ENCODE assay signal across 1 cellular context in the genomic region with DNA sequence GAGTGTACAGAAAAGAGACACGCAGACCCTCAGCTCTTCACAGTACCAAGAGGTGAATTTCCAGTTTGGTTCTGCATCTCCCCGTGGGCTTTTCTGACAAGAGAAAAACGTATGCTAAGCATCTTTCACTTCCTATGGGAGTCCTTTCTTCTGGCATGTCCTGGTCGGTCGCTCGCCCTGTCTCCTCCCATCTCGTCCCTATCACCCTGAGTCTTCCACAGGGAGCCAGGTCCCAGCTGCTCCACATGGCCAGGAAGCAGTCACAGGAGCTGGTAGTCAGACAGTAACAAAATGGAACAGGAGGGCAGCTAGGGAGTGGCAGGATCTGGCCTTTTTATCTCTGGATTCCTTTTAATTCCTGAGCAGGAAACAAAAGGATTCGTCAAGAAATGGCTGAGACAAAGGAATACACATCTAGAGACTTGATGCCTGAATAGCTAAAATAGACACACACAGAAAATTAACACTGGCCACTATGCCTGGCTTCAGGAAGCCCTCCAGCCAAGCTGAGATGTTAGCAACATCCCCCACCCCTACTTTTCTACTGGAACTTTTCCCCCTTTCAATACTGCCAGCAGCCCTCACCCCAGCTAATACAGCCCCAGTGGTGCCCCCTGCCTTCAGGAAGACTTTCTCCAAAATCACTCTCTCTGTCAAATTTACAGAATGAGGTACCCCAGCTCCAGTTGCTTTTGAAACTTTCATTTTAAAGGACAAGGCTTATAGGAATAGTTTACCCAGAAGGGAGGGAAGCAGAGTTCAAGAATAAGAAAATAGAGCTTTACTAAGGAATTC.
TF ChIP-seq lines count a peak whose summit lies in the region.

No MANE protein-coding gene starts in this region.

TF ChIP-seq in GM23338, 12 proteins besides CTCF, POLR2A, EP300 and RAD21 (continued from another document):
- TF ChIP-seq, protein P1, sequence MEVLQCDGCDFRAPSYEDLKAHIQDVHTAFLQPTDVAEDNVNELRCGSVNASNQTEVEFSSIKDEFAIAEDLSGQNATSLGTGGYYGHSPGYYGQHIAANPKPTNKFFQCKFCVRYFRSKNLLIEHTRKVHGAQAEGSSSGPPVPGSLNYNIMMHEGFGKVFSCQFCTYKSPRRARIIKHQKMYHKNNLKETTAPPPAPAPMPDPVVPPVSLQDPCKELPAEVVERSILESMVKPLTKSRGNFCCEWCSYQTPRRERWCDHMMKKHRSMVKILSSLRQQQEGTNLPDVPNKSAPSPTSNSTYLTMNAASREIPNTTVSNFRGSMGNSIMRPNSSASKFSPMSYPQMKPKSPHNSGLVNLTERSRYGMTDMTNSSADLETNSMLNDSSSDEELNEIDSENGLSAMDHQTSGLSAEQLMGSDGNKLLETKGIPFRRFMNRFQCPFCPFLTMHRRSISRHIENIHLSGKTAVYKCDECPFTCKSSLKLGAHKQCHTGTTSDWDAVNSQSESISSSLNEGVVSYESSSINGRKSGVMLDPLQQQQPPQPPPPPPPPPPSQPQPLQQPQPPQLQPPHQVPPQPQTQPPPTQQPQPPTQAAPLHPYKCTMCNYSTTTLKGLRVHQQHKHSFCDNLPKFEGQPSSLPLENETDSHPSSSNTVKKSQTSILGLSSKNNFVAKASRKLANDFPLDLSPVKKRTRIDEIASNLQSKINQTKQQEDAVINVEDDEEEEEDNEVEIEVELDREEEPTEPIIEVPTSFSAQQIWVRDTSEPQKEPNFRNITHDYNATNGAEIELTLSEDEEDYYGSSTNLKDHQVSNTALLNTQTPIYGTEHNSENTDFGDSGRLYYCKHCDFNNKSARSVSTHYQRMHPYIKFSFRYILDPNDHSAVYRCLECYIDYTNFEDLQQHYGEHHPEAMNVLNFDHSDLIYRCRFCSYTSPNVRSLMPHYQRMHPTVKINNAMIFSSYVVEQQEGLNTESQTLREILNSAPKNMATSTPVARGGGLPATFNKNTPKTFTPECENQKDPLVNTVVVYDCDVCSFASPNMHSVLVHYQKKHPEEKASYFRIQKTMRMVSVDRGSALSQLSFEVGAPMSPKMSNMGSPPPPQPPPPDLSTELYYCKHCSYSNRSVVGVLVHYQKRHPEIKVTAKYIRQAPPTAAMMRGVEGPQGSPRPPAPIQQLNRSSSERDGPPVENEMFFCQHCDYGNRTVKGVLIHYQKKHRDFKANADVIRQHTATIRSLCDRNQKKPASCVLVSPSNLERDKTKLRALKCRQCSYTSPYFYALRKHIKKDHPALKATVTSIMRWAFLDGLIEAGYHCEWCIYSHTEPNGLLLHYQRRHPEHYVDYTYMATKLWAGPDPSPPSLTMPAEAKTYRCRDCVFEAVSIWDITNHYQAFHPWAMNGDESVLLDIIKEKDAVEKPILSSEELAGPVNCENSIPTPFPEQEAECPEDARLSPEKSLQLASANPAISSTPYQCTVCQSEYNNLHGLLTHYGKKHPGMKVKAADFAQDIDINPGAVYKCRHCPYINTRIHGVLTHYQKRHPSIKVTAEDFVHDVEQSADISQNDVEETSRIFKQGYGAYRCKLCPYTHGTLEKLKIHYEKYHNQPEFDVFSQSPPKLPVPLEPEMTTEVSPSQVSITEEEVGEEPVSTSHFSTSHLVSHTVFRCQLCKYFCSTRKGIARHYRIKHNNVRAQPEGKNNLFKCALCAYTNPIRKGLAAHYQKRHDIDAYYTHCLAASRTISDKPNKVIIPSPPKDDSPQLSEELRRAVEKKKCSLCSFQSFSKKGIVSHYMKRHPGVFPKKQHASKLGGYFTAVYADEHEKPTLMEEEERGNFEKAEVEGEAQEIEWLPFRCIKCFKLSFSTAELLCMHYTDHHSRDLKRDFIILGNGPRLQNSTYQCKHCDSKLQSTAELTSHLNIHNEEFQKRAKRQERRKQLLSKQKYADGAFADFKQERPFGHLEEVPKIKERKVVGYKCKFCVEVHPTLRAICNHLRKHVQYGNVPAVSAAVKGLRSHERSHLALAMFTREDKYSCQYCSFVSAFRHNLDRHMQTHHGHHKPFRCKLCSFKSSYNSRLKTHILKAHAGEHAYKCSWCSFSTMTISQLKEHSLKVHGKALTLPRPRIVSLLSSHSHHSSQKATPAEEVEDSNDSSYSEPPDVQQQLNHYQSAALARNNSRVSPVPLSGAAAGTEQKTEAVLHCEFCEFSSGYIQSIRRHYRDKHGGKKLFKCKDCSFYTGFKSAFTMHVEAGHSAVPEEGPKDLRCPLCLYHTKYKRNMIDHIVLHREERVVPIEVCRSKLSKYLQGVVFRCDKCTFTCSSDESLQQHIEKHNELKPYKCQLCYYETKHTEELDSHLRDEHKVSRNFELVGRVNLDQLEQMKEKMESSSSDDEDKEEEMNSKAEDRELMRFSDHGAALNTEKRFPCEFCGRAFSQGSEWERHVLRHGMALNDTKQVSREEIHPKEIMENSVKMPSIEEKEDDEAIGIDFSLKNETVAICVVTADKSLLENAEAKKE (CRISPR knock-in tag; IDR thresholded peaks at IDR 0.05), result no peak
- TF ChIP-seq, protein P2, sequence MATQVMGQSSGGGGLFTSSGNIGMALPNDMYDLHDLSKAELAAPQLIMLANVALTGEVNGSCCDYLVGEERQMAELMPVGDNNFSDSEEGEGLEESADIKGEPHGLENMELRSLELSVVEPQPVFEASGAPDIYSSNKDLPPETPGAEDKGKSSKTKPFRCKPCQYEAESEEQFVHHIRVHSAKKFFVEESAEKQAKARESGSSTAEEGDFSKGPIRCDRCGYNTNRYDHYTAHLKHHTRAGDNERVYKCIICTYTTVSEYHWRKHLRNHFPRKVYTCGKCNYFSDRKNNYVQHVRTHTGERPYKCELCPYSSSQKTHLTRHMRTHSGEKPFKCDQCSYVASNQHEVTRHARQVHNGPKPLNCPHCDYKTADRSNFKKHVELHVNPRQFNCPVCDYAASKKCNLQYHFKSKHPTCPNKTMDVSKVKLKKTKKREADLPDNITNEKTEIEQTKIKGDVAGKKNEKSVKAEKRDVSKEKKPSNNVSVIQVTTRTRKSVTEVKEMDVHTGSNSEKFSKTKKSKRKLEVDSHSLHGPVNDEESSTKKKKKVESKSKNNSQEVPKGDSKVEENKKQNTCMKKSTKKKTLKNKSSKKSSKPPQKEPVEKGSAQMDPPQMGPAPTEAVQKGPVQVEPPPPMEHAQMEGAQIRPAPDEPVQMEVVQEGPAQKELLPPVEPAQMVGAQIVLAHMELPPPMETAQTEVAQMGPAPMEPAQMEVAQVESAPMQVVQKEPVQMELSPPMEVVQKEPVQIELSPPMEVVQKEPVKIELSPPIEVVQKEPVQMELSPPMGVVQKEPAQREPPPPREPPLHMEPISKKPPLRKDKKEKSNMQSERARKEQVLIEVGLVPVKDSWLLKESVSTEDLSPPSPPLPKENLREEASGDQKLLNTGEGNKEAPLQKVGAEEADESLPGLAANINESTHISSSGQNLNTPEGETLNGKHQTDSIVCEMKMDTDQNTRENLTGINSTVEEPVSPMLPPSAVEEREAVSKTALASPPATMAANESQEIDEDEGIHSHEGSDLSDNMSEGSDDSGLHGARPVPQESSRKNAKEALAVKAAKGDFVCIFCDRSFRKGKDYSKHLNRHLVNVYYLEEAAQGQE (IDR thresholded peaks at IDR 0.05; ENCODE audit: unreplicated experiment), result no peak
- TF ChIP-seq, protein P3, sequence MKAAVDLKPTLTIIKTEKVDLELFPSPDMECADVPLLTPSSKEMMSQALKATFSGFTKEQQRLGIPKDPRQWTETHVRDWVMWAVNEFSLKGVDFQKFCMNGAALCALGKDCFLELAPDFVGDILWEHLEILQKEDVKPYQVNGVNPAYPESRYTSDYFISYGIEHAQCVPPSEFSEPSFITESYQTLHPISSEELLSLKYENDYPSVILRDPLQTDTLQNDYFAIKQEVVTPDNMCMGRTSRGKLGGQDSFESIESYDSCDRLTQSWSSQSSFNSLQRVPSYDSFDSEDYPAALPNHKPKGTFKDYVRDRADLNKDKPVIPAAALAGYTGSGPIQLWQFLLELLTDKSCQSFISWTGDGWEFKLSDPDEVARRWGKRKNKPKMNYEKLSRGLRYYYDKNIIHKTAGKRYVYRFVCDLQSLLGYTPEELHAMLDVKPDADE (IDR thresholded peaks at IDR 0.05), result no peak
- TF ChIP-seq EZH2phosphoT487 (IDR thresholded peaks at IDR 0.05; ENCODE audit: unreplicated experiment) (no peak), POLR2AphosphoS5 (IDR thresholded peaks at IDR 0.05; ENCODE audit: low read depth) (no peak), ZNF114 (CRISPR knock-in tag; IDR thresholded peaks at IDR 0.05) (no peak), STAT1 (IDR thresholded peaks at IDR 0.05; ENCODE audit: unreplicated experiment) (no peak), JUNB (IDR thresholded peaks at IDR 0.05; ENCODE audit: unreplicated experiment) (no peak), ZNF331 (CRISPR knock-in tag; IDR thresholded peaks at IDR 0.05; ENCODE audit: low read depth) (no peak)
TF ChIP-seq in GM23338: peak in this region for 0.
